ENCODE assay signal across 33 cellular contexts in the genomic region with DNA sequence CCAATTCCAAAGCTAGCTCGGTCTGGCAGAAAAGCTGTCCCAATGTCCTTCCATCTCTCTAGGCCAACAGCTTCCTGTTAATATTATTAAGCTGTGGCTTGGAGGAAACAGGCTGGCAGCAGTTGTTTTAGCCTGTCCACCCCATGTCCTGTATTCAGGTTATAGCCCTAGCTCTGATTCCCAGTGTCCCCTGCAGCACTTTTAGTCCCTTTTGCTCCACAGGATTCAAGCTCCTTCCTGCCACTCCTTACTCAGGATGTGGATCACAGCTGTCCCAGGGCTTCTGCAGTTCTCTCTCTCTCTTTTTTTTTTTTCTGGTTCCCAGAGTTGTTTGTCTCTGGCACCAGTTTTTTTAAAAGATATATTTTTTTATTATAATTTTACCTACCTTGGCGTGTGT.
"Had no signal": no experiment of that assay in that cellular context is flagged by ENCODE, and none has a peak within 500 bp of the region (broad histone marks: within the 10 kb centered on the region; RNA-seq: fewer than 3 reads in every experiment).

No MANE protein-coding gene starts in this region.

- ATAC-seq: activated CD8-positive, alpha-beta T cell treated with anti-CD3 and anti-CD28 coated beads for 36 hours; activated naive CD4-positive, alpha-beta T cell treated with anti-CD3 and anti-CD28 coated beads, Interleukin-2, amount 50 U/mL, for 72 hours; activated T-cell treated with anti-CD3 and anti-CD28 coated beads, Interleukin-2, amount 50 U/mL, for 4 hours; activated T-cell treated with anti-CD3 and anti-CD28 coated beads, Interleukin-2, amount 50 U/mL, for 72 hours; activated T-helper 17 cell treated with anti-CD3 and anti-CD28 coated beads, Interleukin-2, amount 50 U/mL, for 72 hours; body of pancreas; WTC11 had no signal

- H3K27me3 ChIP-seq: adrenal gland, body of pancreas, brain microvascular endothelial cell, breast epithelium had no signal

- H3K4me3 ChIP-seq: adrenal gland, body of pancreas, breast epithelium had no signal

- H3K4me1 ChIP-seq: adrenal gland, breast epithelium had no signal

- H3K27ac ChIP-seq: adrenal gland, body of pancreas, brain microvascular endothelial cell, breast epithelium, WERI-Rb-1 had no signal

- DNase-seq: activated CD4-positive, alpha-beta memory T cell treated with anti-CD3 and anti-CD28 coated beads for 36 hours; activated CD4-positive, alpha-beta T cell treated with anti-CD3 and anti-CD28 coated beads for 4 hours; activated CD4-positive, alpha-beta T cell treated with anti-CD3 and anti-CD28 coated beads, Interleukin-2, amount 10 ng/mL, durations not matched to agents 24 days and 14 days; activated CD4-positive, alpha-beta T cell treated with anti-CD3 and anti-CD28 coated beads, Interleukin-2, amount 50 U/mL, for 1 hour; activated CD4-positive, alpha-beta T cell treated with anti-CD3 and anti-CD28 coated beads, Interleukin-2, amount 50 U/mL, for 4 hours; activated CD4-positive, CD25-positive, alpha-beta regulatory T cell; activated CD4-positive, CD25-positive, alpha-beta regulatory T cell treated with anti-CD3 and anti-CD28 coated beads, Interleukin-2, amount 50 U/mL, for 72 hours; activated CD8-positive, alpha-beta memory T cell treated with anti-CD3 and anti-CD28 coated beads, Interleukin-2, amount 50 U/mL, for 4 hours; activated CD8-positive, alpha-beta T cell treated with anti-CD3 and anti-CD28 coated beads for 36 hours; activated effector memory CD4-positive, alpha-beta T cell treated with anti-CD3 and anti-CD28 coated beads, Interleukin-2, amount 50 U/mL, for 16 hours; activated gamma-delta T cell treated with Interleukin-2 at 50 U/mL for 16 hours; activated naive CD4-positive, alpha-beta T cell; activated naive CD4-positive, alpha-beta T cell treated with anti-CD3 and anti-CD28 coated beads for 36 hours; activated naive CD4-positive, alpha-beta T cell treated with anti-CD3 and anti-CD28 coated beads, Interleukin-2, amount 50 U/mL, for 16 hours; activated naive CD8-positive, alpha-beta T cell treated with anti-CD3 and anti-CD28 coated beads for 36 hours; activated T-cell treated with anti-CD3 and anti-CD28 coated beads for 4 hours; activated T-cell treated with anti-CD3 and anti-CD28 coated beads, Interleukin-2, amount 50 U/mL, for 1 hour; activated T-cell treated with anti-CD3 and anti-CD28 coated beads, Interleukin-2, amount 50 U/mL, for 4 hours; activated T-cell treated with anti-CD3 and anti-CD28 coated beads, Interleukin-2, amount 50 U/mL, for 72 hours; adrenal gland; amniotic stem cell; aorta; body of pancreas; brain microvascular endothelial cell; central memory CD4-positive, alpha-beta T cell; T-helper 1 cell; T-helper 2 cell; T-helper 9 cell; WERI-Rb-1 had no signal

- H3K9me3 ChIP-seq: adrenal gland, body of pancreas, breast epithelium had no signal

- H3K36me3 ChIP-seq: adrenal gland, brain microvascular endothelial cell, breast epithelium, WERI-Rb-1 had no signal
